In the genomic region with DNA sequence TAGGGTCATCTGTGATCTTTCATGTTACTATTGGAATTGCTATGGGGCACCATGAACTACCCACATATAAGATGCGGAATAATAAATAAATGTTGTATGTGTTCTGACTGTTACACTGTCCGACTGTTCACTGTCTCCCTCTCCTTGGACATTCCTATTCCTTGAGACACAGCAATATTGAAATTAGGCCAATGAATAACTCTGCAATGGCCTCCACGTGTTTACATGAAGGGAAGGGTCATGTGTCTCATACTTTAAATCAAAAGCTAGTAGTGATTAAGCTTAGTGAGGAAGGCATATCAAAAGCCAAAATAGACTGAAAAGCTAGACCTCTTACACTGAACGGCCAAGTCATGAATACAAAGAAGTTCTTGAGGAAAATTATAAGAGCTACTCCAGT, we compare ENCODE assay signal across 22 cellular contexts.
"Had no signal": no experiment of that assay in that cellular context is flagged by ENCODE, and none has a peak within 500 bp of the region (broad histone marks: within the 10 kb centered on the region; RNA-seq: fewer than 3 reads in every experiment).

No MANE protein-coding gene starts in this region.

- ATAC-seq: activated CD8-positive, alpha-beta T cell treated with anti-CD3 and anti-CD28 coated beads, Interleukin-2, amount 10 ng/mL, durations not matched to agents 7 days and 5 days; PC-3; T-helper 17 cell; WTC11 had no signal

- DNase-seq: activated CD4-positive, alpha-beta T cell treated with anti-CD3 and anti-CD28 coated beads for 48 hours; activated CD4-positive, alpha-beta T cell treated with anti-CD3 and anti-CD28 coated beads, Interleukin-2, amount 50 U/mL, for 4 hours; activated CD4-positive, CD25-positive, alpha-beta regulatory T cell treated with anti-CD3 and anti-CD28 coated beads, Interleukin-2, amount 50 U/mL, for 72 hours; activated CD8-positive, alpha-beta memory T cell treated with anti-CD3 and anti-CD28 coated beads, Interleukin-2, amount 50 U/mL, for 48 hours; activated CD8-positive, alpha-beta T cell treated with anti-CD3 and anti-CD28 coated beads, Interleukin-2, amount 10 ng/mL, durations not matched to agents 7 days and 5 days; activated naive CD4-positive, alpha-beta T cell treated with anti-CD3 and anti-CD28 coated beads, Interleukin-2, amount 50 U/mL, for 16 hours; activated T-cell treated with anti-CD3 and anti-CD28 coated beads, Interleukin-2, amount 50 U/mL, for 1 hour; aorta; Kasumi-1; KBM-7; NCI-H1048; NCI-H1417; NCI-H1930; NCI-H2171; NCI-H2227 treated with DMSO at 0.1 percent for 48 hours; NCI-H510A; NCI-H69; PC-3; SIG-M5; T-helper 17 cell; T-helper 9 cell had no signal

- H3K27ac Mint-ChIP-seq: activated CD8-positive, alpha-beta T cell treated with anti-CD3 and anti-CD28 coated beads, Interleukin-2, amount 10 ng/mL, durations not matched to agents 7 days and 5 days; T-helper 17 cell; WTC11 had no signal

- H3K4me3 Mint-ChIP-seq: activated CD8-positive, alpha-beta T cell treated with anti-CD3 and anti-CD28 coated beads, Interleukin-2, amount 10 ng/mL, durations not matched to agents 7 days and 5 days; T-helper 17 cell; WTC11 had no signal

- H3K4me1 Mint-ChIP-seq: T-helper 17 cell, WTC11 had no signal

- H3K27me3 Mint-ChIP-seq: T-helper 17 cell had no signal
